Comparison of ENCODE assay signal across 12 cellular contexts in genomic region chr3:98986073-98986472, GRCh38.
DNase-seq lines count a peak whose midpoint lies in the region; ATAC-seq and TF ChIP-seq lines count a peak whose summit lies in the region.
"Had no signal": no experiment of that assay in that cellular context is flagged by ENCODE, and none has a peak within 500 bp of the region (broad histone marks: within the 10 kb centered on the region; RNA-seq: fewer than 3 reads in every experiment).

No MANE protein-coding gene starts in this region.

- H3K56ac ChIP-seq in IMR-90 (ENCODE audit: extremely low read depth, insufficient read depth, low read length) = no peak overlapping the region

- H3K4me1 ChIP-seq in ACC112 (ENCODE audit: control insufficient read depth, insufficient read depth, low read length, unreplicated experiment) (peaks cover 42% of the 10 kb centered on the region), IMR-90 (ENCODE audit: control insufficient read depth, insufficient read depth, low read length) (no peaks in the 10 kb centered on the region; the same call in none of the 2 replicates), colonic mucosa (no peaks in the 10 kb centered on the region)

- peak overlapping the region; percentile 56; the same call in 1 of the 2 replicates for H2AK5ac ChIP-seq in IMR-90 (ENCODE audit: low read depth, low read length)

- intact Hi-C loops in IMR-90 (cut with micrococcal nuclease) (loop anchor here (2.0 kb wide), 1 partner anchor 85 kb away; the partner anchor contains the start of gene DCBLD2), colonic mucosa (cut with DNase I) (no loop called here), natural killer cell (cut with micrococcal nuclease) (no loop called here)

- in situ Hi-C loops in IMR-90 (cut with MboI; ENCODE audit: low sequenced_read_pairs) = no loop called here

- H2BK5ac ChIP-seq in IMR-90 (ENCODE audit: low read depth, low read length, poor library complexity, severe bottlenecking) = no peak overlapping the region

- H2AFZ ChIP-seq in ACC112 (ENCODE audit: low read length, unreplicated experiment) (no peak overlapping the region), IMR-90 (replicated peaks; ENCODE audit: low read length, poor library complexity) (no peak overlapping the region)

- H3K9me3 ChIP-seq in IMR-90 (ENCODE audit: control insufficient read depth, insufficient read depth, low read length) = no peaks in the 10 kb centered on the region
- H3K9me3 ChIP-seq in colonic mucosa = no peaks in the 10 kb centered on the region
- H3K9me3 ChIP-seq: BLaER1 treated with 17β-estradiol and CSF1 and Interleukin-3, amounts not matched to agents 10 nM and 100 nM had no signal

- ATAC-seq in IMR-90 (ENCODE audit: low read depth) = peak; percentile 76
- ATAC-seq in HG03097 (IDR thresholded peaks at IDR 0.05; ENCODE audit: low FRiP score, unreplicated experiment) = no peak
- ATAC-seq in natural killer cell = no peak

- H3K36me3 Mint-ChIP-seq in natural killer cell = no peaks in the 10 kb centered on the region

- no peaks in the 10 kb centered on the region for H3K4me1 Mint-ChIP-seq in natural killer cell

- H3K9ac ChIP-seq in IMR-90 (ENCODE audit: low read depth, low read length) (no peak overlapping the region), colonic mucosa (ENCODE audit: low read depth in 2 of 2, low read length in 2 of 2) (no peak overlapping the region)
- H3K9ac ChIP-seq: BLaER1 treated with 17β-estradiol and CSF1 and Interleukin-3, amounts not matched to agents 10 nM and 100 nM had no signal

- DNase-seq in IMR-90 (peak; percentile 97), choroid plexus epithelial cell (ENCODE audit: low read depth) (peak; percentile 98), islet precursor cell (peak; percentile 96), colonic mucosa (no peak), NCI-H524 treated with DMSO at 0.1 percent for 48 hours (lab: John Stamatoyannopoulos, UW) (no peak), natural killer cell (no peak)
- DNase-seq: activated CD8-positive, alpha-beta memory T cell treated with anti-CD3 and anti-CD28 coated beads, Interleukin-2, amount 50 U/mL, for 4 hours; stimulated activated CD4-positive, alpha-beta T cell treated with anti-CD3 and anti-CD28 coated beads, Interleukin-2, amount 100 ng/mL, for 24 hours had no signal

- no peaks in the 10 kb centered on the region for H3K9me1 ChIP-seq in IMR-90 (ENCODE audit: insufficient read depth, low read length)

- no peak overlapping the region for H4K8ac ChIP-seq in IMR-90 (ENCODE audit: low read depth in 2 of 2, low read length in 2 of 2)

- H3K9me3 Mint-ChIP-seq in natural killer cell = peaks cover 0 to 2% of the 10 kb centered on the region in 2 donors

- H3K4me2 ChIP-seq in IMR-90 (ENCODE audit: low read depth, low read length) = peak overlapping the region; percentile 2; the same call in 1 of the 2 replicates
- H3K4me2 ChIP-seq: BLaER1 treated with 17β-estradiol and CSF1 and Interleukin-3, amounts not matched to agents 10 nM and 100 nM had no signal

- H3K14ac ChIP-seq in IMR-90 (replicated peaks; ENCODE audit: low read depth, low read length) = no peak overlapping the region

- no peak for TF ChIP-seq RAD21 in IMR-90 (IDR thresholded peaks at IDR 0.05; ENCODE audit: low read length)

- no peak overlapping the region; the same call in 1 of the 2 replicates for H2BK120ac ChIP-seq in IMR-90 (ENCODE audit: low read depth, low read length)

- H4K91ac ChIP-seq in IMR-90 (ENCODE audit: insufficient read depth, low read depth, low read length) = no peak overlapping the region

- no peak for TF ChIP-seq POLR2A in IMR-90 (IDR thresholded peaks at IDR 0.05; ENCODE audit: low read depth, low read length)

- H3K27ac ChIP-seq in ACC112 (ENCODE audit: low read depth, low read length) (peak overlapping the region; percentile 92), IMR-90 (ENCODE audit: insufficient read depth, low read length) (no peak overlapping the region), colonic mucosa (no peak overlapping the region)
- H3K27ac ChIP-seq: BLaER1 treated with 17β-estradiol and CSF1 and Interleukin-3, amounts not matched to agents 10 nM and 100 nM; HL-60 had no signal

- no peaks in the 10 kb centered on the region for H3K36me3 ChIP-seq in ACC112 (ENCODE audit: insufficient read depth, low read length)
- H3K36me3 ChIP-seq in IMR-90 (ENCODE audit: control insufficient read depth, insufficient read depth, low read length) = no peaks in the 10 kb centered on the region
- H3K36me3 ChIP-seq in colonic mucosa = no peaks in the 10 kb centered on the region
- H3K36me3 ChIP-seq: BLaER1 treated with 17β-estradiol and CSF1 and Interleukin-3, amounts not matched to agents 10 nM and 100 nM had no signal

- H3K23ac ChIP-seq in IMR-90 (ENCODE audit: low read depth, low read length) = no peak overlapping the region

- CTCF ChIA-PET in IMR-90 (lab: Yijun Ruan, JAX) = no interaction called here

- no peaks in the 10 kb centered on the region for H3K27me3 ChIP-seq in ACC112 (ENCODE audit: insufficient read depth, low read length)
- no peaks in the 10 kb centered on the region for H3K27me3 ChIP-seq in IMR-90 (ENCODE audit: control insufficient read depth, insufficient read depth, low read length)
- H3K27me3 ChIP-seq in colonic mucosa = no peaks in the 10 kb centered on the region
- H3K27me3 ChIP-seq: BLaER1 treated with 17β-estradiol and CSF1 and Interleukin-3, amounts not matched to agents 10 nM and 100 nM had no signal

- no peak overlapping the region for H2BK20ac ChIP-seq in IMR-90 (ENCODE audit: low read depth, low read length)

- WGBS in IMR-90 (ENCODE audit: extremely low coverage in 2 of 2, insufficient read length in 1 of 2), 2 experiments = no CpG with 5 or more reads among the region's 1 CpG

- POLR2A ChIA-PET in IMR-90 (lab: Charles Lee; ENCODE audit: unreplicated experiment) = no interaction called here

- H3K4ac ChIP-seq in IMR-90 (ENCODE audit: low read depth, low read length) = no peak overlapping the region

- TF ChIP-seq CTCF in IMR-90 (conservative IDR thresholded peaks at IDR 0.05; ENCODE audit: low read depth, low read length) = no peak
- TF ChIP-seq CTCF in choroid plexus epithelial cell (conservative IDR thresholded peaks at IDR 0.05; ENCODE audit: low read depth, low read length) = no peak
- no peak for TF ChIP-seq CTCF in colonic mucosa (IDR thresholded peaks at IDR 0.05)
- no peak for TF ChIP-seq CTCF in natural killer cell (IDR thresholded peaks at IDR 0.05)

- no peak overlapping the region for H3K27ac Mint-ChIP-seq in natural killer cell

- no TSS peak for BruUV-seq in IMR-90 (replicated peaks; lab: Mats Ljungman, UMichigan)

- H2AK9ac ChIP-seq in IMR-90 (replicated peaks; ENCODE audit: low read depth, low read length, poor library complexity) = no peak overlapping the region

- H2BK15ac ChIP-seq in IMR-90 (ENCODE audit: low read depth, low read length) = no peak overlapping the region

- dilution Hi-C loops in IMR-90 (cut with HindIII; ENCODE audit: low sequenced_read_pairs, unreplicated experiment) = no loop called here

- no peaks in the 10 kb centered on the region for H4K20me1 ChIP-seq in IMR-90 (ENCODE audit: insufficient read depth, low read length)
- H4K20me1 ChIP-seq: BLaER1 treated with 17β-estradiol and CSF1 and Interleukin-3, amounts not matched to agents 10 nM and 100 nM had no signal

- H3K79me1 ChIP-seq in IMR-90 (ENCODE audit: low read depth in 1 of 2, low read length in 2 of 2) = no peaks in the 10 kb centered on the region; a peak in 1 of 4 replicates

- no peaks in the 10 kb centered on the region for H3K27me3 Mint-ChIP-seq in natural killer cell (ENCODE audit: low read depth in 2 of 2)

- peak overlapping the region; percentile 82 for H3K4me3 ChIP-seq in ACC112 (ENCODE audit: low read depth, low read length)
- H3K4me3 ChIP-seq in IMR-90 (ENCODE audit: insufficient read depth, low read depth, low read length) = no peak overlapping the region
- no peak overlapping the region for H3K4me3 ChIP-seq in choroid plexus epithelial cell (ENCODE audit: low read depth, low read length)
- H3K4me3 ChIP-seq in colonic mucosa = no peak overlapping the region
- H3K4me3 ChIP-seq: BLaER1 treated with 17β-estradiol and CSF1 and Interleukin-3, amounts not matched to agents 10 nM and 100 nM had no signal

- no peak overlapping the region for H3K18ac ChIP-seq in IMR-90 (ENCODE audit: low read depth, low read length)

- H3K4me3 Mint-ChIP-seq in natural killer cell = no peak overlapping the region

- no peak overlapping the region for H4K5ac ChIP-seq in IMR-90 (ENCODE audit: low read depth, low read length)

- peaks cover 44% of the 10 kb centered on the region for H3K79me2 ChIP-seq in ACC112 (ENCODE audit: control insufficient read depth, insufficient read depth, low read length, unreplicated experiment)

TF ChIP-seq in IMR-90, 13 proteins besides CTCF, POLR2A, EP300 and RAD21 (continues in another document):
- no peak for TF ChIP-seq FOS (IDR thresholded peaks at IDR 0.05; ENCODE audit: low read depth, low read length)
- TF ChIP-seq BHLHE40 (IDR thresholded peaks at IDR 0.05; ENCODE audit: low read depth, low read length) = peak; percentile 52; the same call in 1 of the 2 replicates
- no peak for TF ChIP-seq RFX5 (IDR thresholded peaks at IDR 0.05; ENCODE audit: low read depth, low read length)
- TF ChIP-seq USF2 (IDR thresholded peaks at IDR 0.05; ENCODE audit: low read depth, low read length) = peak; percentile 78
- TF ChIP-seq ELK1 (IDR thresholded peaks at IDR 0.05; ENCODE audit: borderline replicate concordance, low read depth, low read length) = no peak
- TF ChIP-seq RCOR1 (IDR thresholded peaks at IDR 0.05; ENCODE audit: insufficient replicate concordance, low read length) = peak; percentile 19
- no peak for TF ChIP-seq SMC3 (IDR thresholded peaks at IDR 0.05; ENCODE audit: low read depth, low read length)
- no peak for TF ChIP-seq MXI1 (IDR thresholded peaks at IDR 0.05; ENCODE audit: borderline replicate concordance, low read depth, low read length)
- peak; percentile 46; the same call in 1 of the 2 replicates for TF ChIP-seq MAFK (IDR thresholded peaks at IDR 0.05; ENCODE audit: low read depth, low read length)

Comparison
In these comparisons a context has a peak if more than half of its experiments do, and no peak if none do; other contexts are left out.
1. DNase-seq: peak in IMR-90 (single experiment), choroid plexus epithelial cell (single experiment) and islet precursor cell (single experiment); none in colonic mucosa (single experiment), NCI-H524 treated with DMSO at 0.1 percent for 48 hours (single experiment) and natural killer cell (single experiment).